1 cellular context compared by ENCODE assay signal in genomic region chr14:66490143-66491111, GRCh38.
A peak's percentile ranks its signal among the peaks of the same experiment; 100 is the strongest.
TF ChIP-seq lines count a peak whose summit lies in the region.

No MANE protein-coding gene starts in this region.

TF ChIP-seq in HepG2, 621 proteins besides CTCF, POLR2A, EP300 and RAD21 (continues in another document):
- peak; percentile 79; the same call in 1 of the 2 replicates for TF ChIP-seq CEBPB (IDR thresholded peaks at IDR 0.05; ENCODE audit: borderline replicate concordance, low read depth, low read length)
- TF ChIP-seq ZNF891 (CRISPR knock-in tag; IDR thresholded peaks at IDR 0.05), result no peak
- peak; percentile 42; the same call in 1 of the 2 replicates for TF ChIP-seq POGZ (CRISPR knock-in tag; IDR thresholded peaks at IDR 0.05)
- TF ChIP-seq FOXK2 (IDR thresholded peaks at IDR 0.05), result no peak
- peak; percentile 14; the same call in 1 of the 2 replicates for TF ChIP-seq ZMYM4 (CRISPR knock-in tag; IDR thresholded peaks at IDR 0.05)
- TF ChIP-seq, protein P1, sequence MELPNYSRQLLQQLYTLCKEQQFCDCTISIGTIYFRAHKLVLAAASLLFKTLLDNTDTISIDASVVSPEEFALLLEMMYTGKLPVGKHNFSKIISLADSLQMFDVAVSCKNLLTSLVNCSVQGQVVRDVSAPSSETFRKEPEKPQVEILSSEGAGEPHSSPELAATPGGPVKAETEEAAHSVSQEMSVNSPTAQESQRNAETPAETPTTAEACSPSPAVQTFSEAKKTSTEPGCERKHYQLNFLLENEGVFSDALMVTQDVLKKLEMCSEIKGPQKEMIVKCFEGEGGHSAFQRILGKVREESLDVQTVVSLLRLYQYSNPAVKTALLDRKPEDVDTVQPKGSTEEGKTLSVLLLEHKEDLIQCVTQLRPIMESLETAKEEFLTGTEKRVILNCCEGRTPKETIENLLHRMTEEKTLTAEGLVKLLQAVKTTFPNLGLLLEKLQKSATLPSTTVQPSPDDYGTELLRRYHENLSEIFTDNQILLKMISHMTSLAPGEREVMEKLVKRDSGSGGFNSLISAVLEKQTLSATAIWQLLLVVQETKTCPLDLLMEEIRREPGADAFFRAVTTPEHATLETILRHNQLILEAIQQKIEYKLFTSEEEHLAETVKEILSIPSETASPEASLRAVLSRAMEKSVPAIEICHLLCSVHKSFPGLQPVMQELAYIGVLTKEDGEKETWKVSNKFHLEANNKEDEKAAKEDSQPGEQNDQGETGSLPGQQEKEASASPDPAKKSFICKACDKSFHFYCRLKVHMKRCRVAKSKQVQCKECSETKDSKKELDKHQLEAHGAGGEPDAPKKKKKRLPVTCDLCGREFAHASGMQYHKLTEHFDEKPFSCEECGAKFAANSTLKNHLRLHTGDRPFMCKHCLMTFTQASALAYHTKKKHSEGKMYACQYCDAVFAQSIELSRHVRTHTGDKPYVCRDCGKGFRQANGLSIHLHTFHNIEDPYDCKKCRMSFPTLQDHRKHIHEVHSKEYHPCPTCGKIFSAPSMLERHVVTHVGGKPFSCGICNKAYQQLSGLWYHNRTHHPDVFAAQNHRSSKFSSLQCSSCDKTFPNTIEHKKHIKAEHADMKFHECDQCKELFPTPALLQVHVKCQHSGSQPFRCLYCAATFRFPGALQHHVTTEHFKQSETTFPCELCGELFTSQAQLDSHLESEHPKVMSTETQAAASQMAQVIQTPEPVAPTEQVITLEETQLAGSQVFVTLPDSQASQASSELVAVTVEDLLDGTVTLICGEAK (IDR thresholded peaks at IDR 0.05), result no peak
- TF ChIP-seq, protein P1 (CRISPR knock-in tag; IDR thresholded peaks at IDR 0.05), result no peak
- 0 out of 2 replicates have a peak, but pooled peaks have one; percentile 41 for TF ChIP-seq FOXA3 (CRISPR knock-in tag; IDR thresholded peaks at IDR 0.05)
- no peak for TF ChIP-seq CHCHD3 (CRISPR knock-in tag; IDR thresholded peaks at IDR 0.05)
- TF ChIP-seq CEBPG (CRISPR knock-in tag; IDR thresholded peaks at IDR 0.05), result peak; percentile 57
- no peak for TF ChIP-seq ZNF281 (CRISPR knock-in tag; IDR thresholded peaks at IDR 0.05; ENCODE audit: borderline replicate concordance)
- peak; percentile 42; the same call in 1 of the 2 replicates for TF ChIP-seq HNF4G (IDR thresholded peaks at IDR 0.05; ENCODE audit: borderline replicate concordance, low read depth, low read length)
- no peak for TF ChIP-seq HNF4G (CRISPR knock-in tag; IDR thresholded peaks at IDR 0.05; ENCODE audit: borderline replicate concordance, low read depth)
- TF ChIP-seq AHDC1 (CRISPR knock-in tag; IDR thresholded peaks at IDR 0.05; ENCODE audit: borderline replicate concordance), result peak; percentile 42; the same call in 1 of the 2 replicates
- peak; percentile 72; the same call in 1 of the 2 replicates for TF ChIP-seq SIX1 (CRISPR knock-in tag; IDR thresholded peaks at IDR 0.05; ENCODE audit: borderline replicate concordance)
- TF ChIP-seq FOXA1 (IDR thresholded peaks at IDR 0.05), result no peak
- TF ChIP-seq FOXA1 (CRISPR knock-in tag; IDR thresholded peaks at IDR 0.05), result peak; percentile 37; the same call in 1 of the 2 replicates
- peak; percentile 75 for TF ChIP-seq HNF4A (CRISPR knock-in tag; IDR thresholded peaks at IDR 0.05)
- TF ChIP-seq TEF (CRISPR knock-in tag; IDR thresholded peaks at IDR 0.05), result peak; percentile 89
- TF ChIP-seq SIX4 (CRISPR knock-in tag; IDR thresholded peaks at IDR 0.05), result peak; percentile 68; the same call in 1 of the 2 replicates
- TF ChIP-seq ARID5B (CRISPR knock-in tag; IDR thresholded peaks at IDR 0.05), result peak; percentile 45; the same call in 1 of the 2 replicates
- TF ChIP-seq PAXIP1 (CRISPR knock-in tag; conservative IDR thresholded peaks at IDR 0.05), result peak; percentile 29; the same call in 1 of the 2 replicates
